16 cellular contexts compared by ENCODE assay signal in the genomic region with DNA sequence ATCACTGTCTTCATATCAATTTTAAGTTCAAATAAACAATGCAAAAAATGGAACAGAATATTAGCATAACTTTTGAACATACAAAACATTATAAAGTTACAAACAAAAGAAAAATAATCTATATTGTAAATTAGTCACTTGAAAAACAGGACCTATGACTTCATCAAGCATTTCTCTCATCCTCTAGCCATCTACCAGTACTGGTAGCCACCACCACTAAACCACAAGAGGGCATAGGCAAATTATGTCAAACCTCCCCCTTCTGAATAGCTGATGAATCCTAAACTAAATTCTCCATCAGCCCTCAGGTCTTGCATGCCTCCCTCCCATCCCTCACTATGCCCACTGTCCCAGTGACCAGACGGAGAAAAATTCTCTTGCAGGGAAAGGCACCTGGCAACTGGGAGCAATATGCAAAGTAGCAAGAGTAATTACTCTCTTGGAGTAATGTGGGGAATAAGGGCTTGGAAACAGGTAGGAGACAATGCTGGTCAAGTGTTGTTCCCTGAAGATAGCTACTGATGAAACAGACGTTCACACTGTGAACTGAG. TPM values are rescaled to one million over a fixed set of nuclear protein-coding genes. Genes with fewer than 3 reads are reported as not detected.
DNase-seq lines count a peak whose midpoint lies in the region; ATAC-seq and TF ChIP-seq lines count a peak whose summit lies in the region.
"Had no signal": no experiment of that assay in that cellular context is flagged by ENCODE, and none has a peak within 500 bp of the region (broad histone marks: within the 10 kb centered on the region; RNA-seq: fewer than 3 reads in every experiment).

No MANE protein-coding gene starts in this region.

- peaks cover 5% of the 10 kb centered on the region for H3K4me1 Mint-ChIP-seq in endodermal cell
- H3K4me1 Mint-ChIP-seq: activated naive CD8-positive, alpha-beta T cell treated with anti-CD3 and anti-CD28 coated beads, Interleukin-2, amount 10 ng/mL, durations not matched to agents 7 days and 5 days had no signal

- no peaks in the 10 kb centered on the region for H4K20me1 ChIP-seq in SK-N-SH (ENCODE audit: insufficient read depth)

- H3K4me1 ChIP-seq in SK-N-SH (ENCODE audit: control insufficient read depth in 1 of 2, insufficient read depth in 2 of 2, low read depth in 1 of 2, low read length in 1 of 2), result no peaks in the 10 kb centered on the region
- H3K4me1 ChIP-seq in endodermal cell (ENCODE audit: control insufficient read depth, insufficient read depth, low read length), result no peaks in the 10 kb centered on the region
- H3K4me1 ChIP-seq: colonic mucosa, parathyroid adenoma had no signal

- no peaks in the 10 kb centered on the region for H3K79me2 ChIP-seq in SK-N-SH (ENCODE audit: insufficient read depth)
- H3K79me2 ChIP-seq: parathyroid adenoma had no signal

- no peak overlapping the region for H2AFZ ChIP-seq in SK-N-SH (ENCODE audit: low read depth)
- H2AFZ ChIP-seq: parathyroid adenoma had no signal

- H3K4me3 Mint-ChIP-seq in endodermal cell, result no peak overlapping the region
- H3K4me3 Mint-ChIP-seq: activated naive CD8-positive, alpha-beta T cell treated with anti-CD3 and anti-CD28 coated beads, Interleukin-2, amount 10 ng/mL, durations not matched to agents 7 days and 5 days had no signal

- H3K9ac ChIP-seq in SK-N-SH (no peak overlapping the region), endodermal cell (ENCODE audit: extremely low read depth, low read length, poor library complexity, severe bottlenecking) (no peak overlapping the region)
- H3K9ac ChIP-seq: parathyroid adenoma had no signal

- H3K9me3 ChIP-seq in SK-N-SH (no peaks in the 10 kb centered on the region), endodermal cell (ENCODE audit: control insufficient read depth, low read length) (no peaks in the 10 kb centered on the region)
- H3K9me3 ChIP-seq: colonic mucosa had no signal

- H3K36me3 Mint-ChIP-seq in endodermal cell (ENCODE audit: low read depth), result peaks cover 32% of the 10 kb centered on the region

- H3K9me3 Mint-ChIP-seq in endodermal cell, result no peaks in the 10 kb centered on the region
- H3K9me3 Mint-ChIP-seq: activated naive CD8-positive, alpha-beta T cell treated with anti-CD3 and anti-CD28 coated beads, Interleukin-2, amount 10 ng/mL, durations not matched to agents 7 days and 5 days had no signal

- 100% methylated on average over 2 of the region's 2 CpGs for WGBS in SK-N-SH (ENCODE audit: low lambda C conversion rate)
- WGBS in endodermal cell (ENCODE audit: insufficient coverage in 1 of 2, insufficient read length in 1 of 2), 2 experiments, result 89% methylated on average over 2 of the region's 2 CpGs; no CpG with 5 or more reads in 1 of the 2 experiments

- DNase-seq in SK-N-SH, result peak; percentile 8
- peak; percentile 8 for DNase-seq in NB4 (ENCODE audit: low read depth)
- no peak for DNase-seq in endodermal cell
- no peak for DNase-seq in retinal pigment epithelial cell (ENCODE audit: low read depth)
- no peak for DNase-seq in GOT3 (lab: John Stamatoyannopoulos, UW)
- no peak for DNase-seq in epidermal melanocyte (ENCODE audit: insufficient read length, low spot score)
- DNase-seq: activated naive CD8-positive, alpha-beta T cell treated with anti-CD3 and anti-CD28 coated beads, Interleukin-2, amount 10 ng/mL, durations not matched to agents 7 days and 5 days; activated T-cell treated with anti-CD3 and anti-CD28 coated beads for 4 hours; colonic mucosa; DMS53; foreskin melanocyte; NK-92 treated with Interleukin-12 subunit alpha and Interleukin-12 subunit beta, amount 100 ng/mL, for 24 hours had no signal

- no peak for TF ChIP-seq POLR2A in NB4 (IDR thresholded peaks at IDR 0.05; ENCODE audit: extremely low read depth, insufficient read length)

- POLR2A ChIA-PET in SK-N-SH (lab: Yijun Ruan, JAX), result no interaction called here

- H3K36me3 ChIP-seq in SK-N-SH (replicated peaks in 1 of 2; ENCODE audit: control insufficient read depth in 1 of 2, insufficient read depth in 2 of 2, low read length in 1 of 2) (peaks cover 63 to 68% of the 10 kb centered on the region in 2 experiments), endodermal cell (ENCODE audit: control insufficient read depth, insufficient read depth, low read length) (peaks cover 42% of the 10 kb centered on the region)
- H3K36me3 ChIP-seq: colonic mucosa had no signal

- CTCF ChIA-PET in SK-N-SH (lab: Yijun Ruan, JAX), result interaction anchor here (1.3 kb wide), 1 partner anchor 101 kb away, joined by 3 read pairs; no protein-coding TSS in a partner anchor

- ATAC-seq in SK-N-SH treated with all-trans-retinoic acid at 6 μM for 48 hours, result no peak
- no peak for ATAC-seq in GM19467 (IDR thresholded peaks at IDR 0.05; ENCODE audit: unreplicated experiment)
- ATAC-seq: activated CD4-positive, CD25-positive, alpha-beta regulatory T cell treated with anti-CD3 and anti-CD28 coated beads, Interleukin-2, amount 50 U/mL, for 24 hours had no signal

- no peak overlapping the region for H3K4me2 ChIP-seq in SK-N-SH

- no peaks in the 10 kb centered on the region for H3K27me3 Mint-ChIP-seq in endodermal cell (ENCODE audit: insufficient read depth)
- H3K27me3 Mint-ChIP-seq: activated naive CD8-positive, alpha-beta T cell treated with anti-CD3 and anti-CD28 coated beads, Interleukin-2, amount 10 ng/mL, durations not matched to agents 7 days and 5 days had no signal

- TF ChIP-seq CTCF in SK-N-SH (IDR thresholded peaks at IDR 0.05) (peak; percentile 22; the same call in 1 of the 2 replicates), NB4 (IDR thresholded peaks at IDR 0.05; ENCODE audit: low read depth, low read length) (no peak), endodermal cell (conservative IDR thresholded peaks at IDR 0.05) (peak; percentile 27), retinal pigment epithelial cell (conservative IDR thresholded peaks at IDR 0.05; ENCODE audit: low read depth, low read length) (peak; percentile 10)

- no peak for TF ChIP-seq EP300 in SK-N-SH (IDR thresholded peaks at IDR 0.05; ENCODE audit: borderline replicate concordance in 1 of 2, low read depth in 1 of 2, low read length in 1 of 2)

- H3K27me3 ChIP-seq in SK-N-SH (ENCODE audit: insufficient read depth), result no peaks in the 10 kb centered on the region
- H3K27me3 ChIP-seq in endodermal cell (ENCODE audit: control insufficient read depth, insufficient read depth, low read length, poor library complexity, severe bottlenecking), result no peaks in the 10 kb centered on the region
- H3K27me3 ChIP-seq: colonic mucosa had no signal

- no peaks in the 10 kb centered on the region for H3K9me2 ChIP-seq in SK-N-SH

- H3K4me3 ChIP-seq in SK-N-SH (ENCODE audit: low read depth in 2 of 2, low read length in 1 of 2) (no peak overlapping the region), NB4 (ENCODE audit: low read depth, low read length) (no peak overlapping the region), endodermal cell (ENCODE audit: low read length) (no peak overlapping the region), retinal pigment epithelial cell (ENCODE audit: low read length) (no peak overlapping the region)
- H3K4me3 ChIP-seq: colonic mucosa had no signal

- no peak overlapping the region for H3K27ac ChIP-seq in SK-N-SH (ENCODE audit: low read depth in 2 of 2, low read length in 1 of 2)
- H3K27ac ChIP-seq in endodermal cell (ENCODE audit: low read depth, low read length), result no peak overlapping the region
- H3K27ac ChIP-seq: colonic mucosa, parathyroid adenoma had no signal

- H3K27ac Mint-ChIP-seq in endodermal cell, result no peak overlapping the region
- H3K27ac Mint-ChIP-seq: activated naive CD8-positive, alpha-beta T cell treated with anti-CD3 and anti-CD28 coated beads, Interleukin-2, amount 10 ng/mL, durations not matched to agents 7 days and 5 days had no signal

- H3F3A ChIP-seq in SK-N-SH (replicated peaks; ENCODE audit: insufficient read depth), result no peaks in the 10 kb centered on the region

- no peak for TF ChIP-seq RAD21 in SK-N-SH (IDR thresholded peaks at IDR 0.05; ENCODE audit: low read length)

TF ChIP-seq in SK-N-SH, 30 proteins besides CTCF, POLR2A, EP300 and RAD21 (continues in another document):
- TF ChIP-seq RFX5 (IDR thresholded peaks at IDR 0.05; ENCODE audit: low read length), result no peak
- no peak for TF ChIP-seq MXI1 (IDR thresholded peaks at IDR 0.05; ENCODE audit: low read depth, low read length)

TF ChIP-seq in SK-N-SH treated with all-trans-retinoic acid at 6 μM for 48 hours, 23 proteins besides CTCF, POLR2A, EP300 and RAD21:
- TF ChIP-seq SNAI2 (CRISPR knock-in tag; IDR thresholded peaks at IDR 0.05), result no peak
- no peak for TF ChIP-seq ZFP30 (CRISPR knock-in tag; IDR thresholded peaks at IDR 0.05)

RNA-seq across cellular contexts. Expression of gene SSX2IP, which starts 37.1 kb away (rescaled TPM):
- polyA plus RNA-seq in SK-N-SH (2012; rRNA removed), result 7.7 and 10.9 TPM in 2 replicates
- 13.0 and 16.6 TPM in 2 replicates for polyA plus RNA-seq in SK-N-SH (2012; cell fraction: cytosol; rRNA removed)
- polyA plus RNA-seq in SK-N-SH (2012; cell fraction: nucleus; rRNA removed), result 5.7 and 13.3 TPM in 2 replicates
- total RNA-seq in endodermal cell, result 10 to 100 TPM; 16.6 to 21.8 TPM
- polyA plus RNA-seq in endodermal cell (2013, experiment 1 of 2), result 18.8 TPM
- 19.6 TPM for polyA plus RNA-seq in endodermal cell (2013, experiment 2 of 2)

Comparison
In these comparisons a context has a peak if more than half of its experiments do, and no peak if none do; other contexts are left out.
1. DNase-seq: peak in SK-N-SH (single experiment) and NB4 (single experiment); none in endodermal cell (single experiment), retinal pigment epithelial cell (single experiment), GOT3 (single experiment) and epidermal melanocyte (single experiment).